ENCODE assay signal across 8 cellular contexts in genomic region chr10:87092356-87092860, GRCh38. TPM values are rescaled to one million over a fixed set of nuclear protein-coding genes. Genes with fewer than 3 reads are reported as not detected.
A peak's percentile ranks its signal among the peaks of the same experiment; 100 is the strongest.
DNase-seq lines count a peak whose midpoint lies in the region; ATAC-seq, FAIRE-seq and TF ChIP-seq lines count a peak whose summit lies in the region.

No MANE protein-coding gene starts in this region.

- no peak overlapping the region for H4K91ac ChIP-seq in mesenchymal stem cell (ENCODE audit: low read length)

- H3K36me3 ChIP-seq in BE2C (peaks cover 7% of the 10 kb centered on the region), Karpas-422 (ENCODE audit: insufficient read depth, low read length) (peaks cover 22% of the 10 kb centered on the region), mesenchymal stem cell (ENCODE audit: control insufficient read depth in 1 of 2, insufficient read depth in 2 of 2, low read depth in 1 of 2, low read length in 2 of 2) (peaks cover 3 to 23% of the 10 kb centered on the region in 2 experiments)

- no peak overlapping the region for H3K18ac ChIP-seq in mesenchymal stem cell (ENCODE audit: low read depth in 1 of 2, low read length in 2 of 2)

- peaks cover 1% of the 10 kb centered on the region for H3K36me3 Mint-ChIP-seq in chondrocyte (ENCODE audit: low read depth)

- H2BK12ac ChIP-seq in mesenchymal stem cell (ENCODE audit: low read length in 2 of 2) = no peak overlapping the region

- H3K9me3 Mint-ChIP-seq in chondrocyte (ENCODE audit: low read depth) = no peaks in the 10 kb centered on the region

- no peak overlapping the region for H3K4ac ChIP-seq in mesenchymal stem cell (ENCODE audit: low read depth in 1 of 2, low read length in 2 of 2)

- H3K23ac ChIP-seq in mesenchymal stem cell (ENCODE audit: low read length in 2 of 2) = no peak overlapping the region

- no peak overlapping the region for H2AK5ac ChIP-seq in mesenchymal stem cell (ENCODE audit: low read length, severe bottlenecking)

- H3K79me2 ChIP-seq in Karpas-422 (ENCODE audit: low read length) = peaks cover 88% of the 10 kb centered on the region

- H3K9me3 ChIP-seq in BE2C = no peaks in the 10 kb centered on the region
- no peaks in the 10 kb centered on the region for H3K9me3 ChIP-seq in Karpas-422 (ENCODE audit: low read length)
- H3K9me3 ChIP-seq in mesenchymal stem cell (ENCODE audit: control insufficient read depth, low read length) = no peaks in the 10 kb centered on the region

- no peaks in the 10 kb centered on the region for H3K9me2 ChIP-seq in Karpas-422 (replicated peaks; ENCODE audit: insufficient read depth, low read length)

- H3K4me2 ChIP-seq in Karpas-422 (ENCODE audit: low read depth, low read length, poor library complexity, severe bottlenecking) = peak overlapping the region; percentile 71
- H3K4me2 ChIP-seq in mesenchymal stem cell (ENCODE audit: low read length, poor library complexity, severe bottlenecking) = peak overlapping the region; percentile 95

- peak overlapping the region; percentile 93 for H3K4me3 Mint-ChIP-seq in chondrocyte (ENCODE audit: unreplicated experiment)

- peaks cover 18% of the 10 kb centered on the region; the same call in 1 of the 2 replicates for H4K20me1 ChIP-seq in Karpas-422 (ENCODE audit: insufficient read depth, low read depth, low read length)

- no peaks in the 10 kb centered on the region for H3K27me3 ChIP-seq in BE2C
- H3K27me3 ChIP-seq in Karpas-422 (ENCODE audit: low read length) = no peaks in the 10 kb centered on the region
- no peaks in the 10 kb centered on the region for H3K27me3 ChIP-seq in mesenchymal stem cell (ENCODE audit: control insufficient read depth in 1 of 2, insufficient read depth in 1 of 2, low read length in 2 of 2)

- H3K27me3 Mint-ChIP-seq in chondrocyte (ENCODE audit: low read depth) = no peaks in the 10 kb centered on the region

- 40% methylated on average over 5 of the region's 7 CpGs for WGBS in mesenchymal stem cell

- H3K4me3 ChIP-seq in BE2C (ENCODE audit: low read depth, low read length) = peak overlapping the region; percentile 80
- peak overlapping the region; percentile 82 for H3K4me3 ChIP-seq in Karpas-422 (ENCODE audit: low read length)
- H3K4me3 ChIP-seq in mesenchymal stem cell (ENCODE audit: insufficient read depth in 1 of 2, low read depth in 1 of 2, low read length in 2 of 2) = peak overlapping the region in 1 of 2 experiments; percentile 96

- no peak overlapping the region for H2BK120ac ChIP-seq in mesenchymal stem cell (ENCODE audit: low read depth, low read length)

- TF ChIP-seq CTCF in BE2C (IDR thresholded peaks at IDR 0.05; ENCODE audit: low read depth, low read length) (no peak), chondrocyte (IDR thresholded peaks at IDR 0.05) (no peak)

- no peak for ATAC-seq in GM18907 (IDR thresholded peaks at IDR 0.05; ENCODE audit: unreplicated experiment)

- H3K9ac ChIP-seq in Karpas-422 (ENCODE audit: low read length) = peak overlapping the region; percentile 80
- peak overlapping the region; percentile 96 for H3K9ac ChIP-seq in mesenchymal stem cell (ENCODE audit: low read length)

- H3K27ac ChIP-seq in Karpas-422 (ENCODE audit: low read length) (no peak overlapping the region), mesenchymal stem cell (ENCODE audit: low read length, poor library complexity, severe bottlenecking) (peak overlapping the region; percentile 75)

- H2BK5ac ChIP-seq in mesenchymal stem cell (ENCODE audit: low read depth, low read length, poor library complexity, severe bottlenecking) = no peak overlapping the region

- DNase-seq in BE2C (no peak), Karpas-422 (no peak), chondrocyte (ENCODE audit: low spot score) (no peak), mesenchymal stem cell (peak; percentile 69), HTR-8/SVneo (ENCODE audit: insufficient read length, low spot score) (no peak), HPDE6-E6E7 (ENCODE audit: extremely low spot score) (no peak), GOT3 (lab: John Stamatoyannopoulos, UW) (no peak)

- no peak overlapping the region for H3K14ac ChIP-seq in mesenchymal stem cell (ENCODE audit: low read length in 2 of 2)

- no peak overlapping the region for H2BK15ac ChIP-seq in mesenchymal stem cell (ENCODE audit: low read depth, poor library complexity, severe bottlenecking)

- peaks cover 52% of the 10 kb centered on the region for H3K4me1 Mint-ChIP-seq in chondrocyte (ENCODE audit: low read depth)

- H3K27ac Mint-ChIP-seq in chondrocyte (ENCODE audit: unreplicated experiment) = peak overlapping the region; percentile 95

- peaks cover 2% of the 10 kb centered on the region for H3K79me1 ChIP-seq in mesenchymal stem cell (replicated peaks; ENCODE audit: low read length, poor library complexity, severe bottlenecking)

- H3K4me1 ChIP-seq in BE2C = peaks cover 3% of the 10 kb centered on the region
- H3K4me1 ChIP-seq in Karpas-422 (ENCODE audit: low read length) = peaks cover 40% of the 10 kb centered on the region
- peaks cover 7% of the 10 kb centered on the region for H3K4me1 ChIP-seq in mesenchymal stem cell (ENCODE audit: control insufficient read depth, insufficient read depth, low read depth, low read length)

- H2AFZ ChIP-seq in Karpas-422 (ENCODE audit: low read length) (no peak overlapping the region), mesenchymal stem cell (ENCODE audit: low read depth, low read length) (no peak overlapping the region)

- H4K8ac ChIP-seq in mesenchymal stem cell (ENCODE audit: low read length) = no peak overlapping the region

- FAIRE-seq in HTR-8/SVneo (lab: Jason Lieb, UNC) = no peak

RNA-seq across cellular contexts. Expression of gene GLUD1, which starts 2.2 kb away (rescaled TPM):
- polyA plus RNA-seq in BE2C (2012; ENCODE audit: insufficient read depth, insufficient read length, low read depth) = 59.7 TPM
- 74.6 and 76.0 TPM in 2 replicates for total RNA-seq in Karpas-422 (2014; rRNA removed; shearing (Covaris generic); ENCODE audit: low replicate concordance)
- 90.7 to 98.7 TPM (median 94.1 TPM) in 3 replicates for total RNA-seq in chondrocyte
- 78.1 TPM for polyA plus RNA-seq in mesenchymal stem cell (2013, experiment 1 of 2)
- polyA plus RNA-seq in mesenchymal stem cell (2013, experiment 2 of 2) = 78.6 TPM

RNA-seq across cellular contexts. Expression of gene SHLD2, which starts 2.6 kb away (rescaled TPM):
- polyA plus RNA-seq in BE2C (2012; ENCODE audit: insufficient read depth, insufficient read length, low read depth) = 27.9 TPM
- total RNA-seq in Karpas-422 (2014; rRNA removed; shearing (Covaris generic); ENCODE audit: low replicate concordance) = 12.0 and 21.4 TPM in 2 replicates
- 29.2 to 32.6 TPM (median 29.6 TPM) in 3 replicates for total RNA-seq in chondrocyte
- 18.6 TPM for polyA plus RNA-seq in mesenchymal stem cell (2013, experiment 1 of 2)
- 18.6 TPM for polyA plus RNA-seq in mesenchymal stem cell (2013, experiment 2 of 2)
